Comparison of ENCODE assay signal across 11 cellular contexts in the genomic region with DNA sequence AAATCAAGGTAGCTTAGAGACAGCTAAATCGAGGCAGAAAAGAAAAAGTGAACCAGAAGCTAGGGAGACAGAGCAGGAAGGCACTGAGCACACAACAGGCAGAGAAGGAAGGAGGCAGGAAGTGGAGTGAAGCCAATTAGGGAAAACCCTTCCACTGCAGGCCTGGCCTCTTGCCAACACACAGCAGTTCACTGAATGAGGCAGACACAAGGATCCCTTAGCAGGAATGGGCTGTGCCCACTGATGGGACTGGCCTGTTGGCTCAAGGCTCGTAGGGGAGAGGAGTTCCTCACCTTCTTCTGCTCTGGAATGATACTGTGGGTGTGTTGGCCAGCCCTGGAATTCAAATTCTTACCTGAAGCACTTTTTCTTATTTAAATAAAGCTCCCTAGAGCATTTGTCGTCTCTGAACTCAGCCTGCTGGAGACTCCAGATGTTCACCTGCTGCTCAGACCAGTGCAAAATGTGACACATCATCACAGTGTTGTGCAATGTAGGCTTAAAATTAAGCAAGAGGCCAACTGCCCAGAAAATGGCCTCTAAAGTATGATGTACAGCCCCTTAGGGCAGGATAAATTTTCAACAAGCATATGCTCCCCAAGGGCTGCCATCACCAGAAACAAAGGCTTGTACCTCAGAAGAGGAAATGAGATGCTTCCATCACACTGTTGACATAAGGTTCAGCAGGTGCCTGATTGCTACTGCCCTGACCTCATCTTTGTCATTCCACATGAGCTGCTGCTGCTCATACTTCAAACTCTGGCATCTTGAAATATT.
A peak's percentile ranks its signal among the peaks of the same experiment; 100 is the strongest.
DNase-seq lines count a peak whose midpoint lies in the region; ATAC-seq and TF ChIP-seq lines count a peak whose summit lies in the region.
"Had no signal": no experiment of that assay in that cellular context is flagged by ENCODE, and none has a peak within 500 bp of the region (broad histone marks: within the 10 kb centered on the region; RNA-seq: fewer than 3 reads in every experiment).

No MANE protein-coding gene starts in this region.

- intact Hi-C loops in heart right ventricle (cut with DNase I), result no loop called here
- intact Hi-C loops in left colon (cut with DNase I, micrococcal nuclease), result no loop called here

- H3K4me1 ChIP-seq in HEK293 (ENCODE audit: control insufficient read depth, insufficient read depth, low read length) (peaks cover 8% of the 10 kb centered on the region), heart right ventricle (no peaks in the 10 kb centered on the region), smooth muscle cell (ENCODE audit: low read depth) (no peaks in the 10 kb centered on the region)
- H3K4me1 ChIP-seq: HAP-1 had no signal

- no peaks in the 10 kb centered on the region for H3F3A ChIP-seq in smooth muscle cell (ENCODE audit: low read depth)

- no peak overlapping the region for H2AFZ ChIP-seq in smooth muscle cell (ENCODE audit: low read depth)

- DNase-seq in AG20443 (ENCODE audit: low spot score), result peak; percentile 66
- DNase-seq in SHP77 (lab: John Stamatoyannopoulos, UW), result peak; percentile 77 to 79
- peak; percentile 18 to 21 for DNase-seq in heart right ventricle
- no peak for DNase-seq in left colon
- no peak for DNase-seq in smooth muscle cell (lab: John Stamatoyannopoulos, UW; ENCODE audit: unreplicated experiment)
- DNase-seq: GF-D8 had no signal

- no peaks in the 10 kb centered on the region for H3K36me3 ChIP-seq in HEK293 (ENCODE audit: control insufficient read depth in 2 of 2, insufficient read depth in 1 of 2, low read length in 2 of 2)
- H3K36me3 ChIP-seq in heart right ventricle, result no peaks in the 10 kb centered on the region
- H3K36me3 ChIP-seq in smooth muscle cell (ENCODE audit: low read depth), result no peaks in the 10 kb centered on the region
- H3K36me3 ChIP-seq: HAP-1 had no signal

- H4K20me1 ChIP-seq in smooth muscle cell (ENCODE audit: low read depth), result no peaks in the 10 kb centered on the region

- H3K9me3 ChIP-seq in HEK293 (ENCODE audit: control insufficient read depth, insufficient read depth, low read depth, low read length), result no peaks in the 10 kb centered on the region
- H3K9me3 ChIP-seq in heart right ventricle, result no peaks in the 10 kb centered on the region
- no peaks in the 10 kb centered on the region for H3K9me3 ChIP-seq in smooth muscle cell (replicated peaks; ENCODE audit: low read depth)
- H3K9me3 ChIP-seq: HAP-1 had no signal

- no peak for TF ChIP-seq CTCF in HEK293 (tag by site-specific recombination; IDR thresholded peaks at IDR 0.05)
- TF ChIP-seq CTCF in heart right ventricle (IDR thresholded peaks at IDR 0.05), result no peak
- no peak for TF ChIP-seq CTCF in smooth muscle cell (IDR thresholded peaks at IDR 0.05; ENCODE audit: borderline replicate concordance, insufficient read depth, poor library complexity, severe bottlenecking)

- ATAC-seq in heart right ventricle, result peak in 1 of 8 donors; percentile 58
- ATAC-seq in left colon, result no peak
- ATAC-seq in HG02759 (IDR thresholded peaks at IDR 0.05; ENCODE audit: unreplicated experiment), result no peak
- ATAC-seq in HG02678 (IDR thresholded peaks at IDR 0.05; ENCODE audit: unreplicated experiment), result no peak

- H3K27ac ChIP-seq in HEK293 (ENCODE audit: extremely low read depth, low read depth, low read length), result 0 out of 2 replicates have a peak overlapping the region, but pooled peaks have one; percentile 18
- no peak overlapping the region for H3K27ac ChIP-seq in heart right ventricle
- no peak overlapping the region for H3K27ac ChIP-seq in smooth muscle cell (ENCODE audit: low read depth)
- H3K27ac ChIP-seq: skin epidermis had no signal

- CTCF ChIA-PET in HEK293 (lab: Yijun Ruan, JAX), result interaction anchor here (0.6 to 0.9 kb wide), 3 partner anchors 101 to 1422 kb away, joined by 3 read pairs; no protein-coding TSS in a partner anchor

- WGBS in heart right ventricle, 2 donors, result 34 to 60% methylated on average over 3 of the region's 3 CpGs
- WGBS in smooth muscle cell (ENCODE audit: low lambda C conversion rate), result 59% methylated on average over 3 of the region's 3 CpGs

- H3K4me2 ChIP-seq in smooth muscle cell, result no peak overlapping the region

- H3K9ac ChIP-seq in smooth muscle cell (ENCODE audit: low read depth), result no peak overlapping the region

- POLR2A ChIA-PET in HEK293 (lab: Yijun Ruan, JAX), result no interaction called here

- no peak overlapping the region for H3K4me3 ChIP-seq in HEK293 (ENCODE audit: low read depth, low read length)
- no peak overlapping the region for H3K4me3 ChIP-seq in heart right ventricle
- no peak overlapping the region for H3K4me3 ChIP-seq in smooth muscle cell
- H3K4me3 ChIP-seq: HAP-1, skin epidermis had no signal

- H3K27me3 ChIP-seq in heart right ventricle (no peaks in the 10 kb centered on the region), smooth muscle cell (ENCODE audit: low read depth) (no peaks in the 10 kb centered on the region)

- no peaks in the 10 kb centered on the region for H3K79me2 ChIP-seq in smooth muscle cell (ENCODE audit: low read depth)

TF ChIP-seq in HEK293, 187 proteins besides CTCF, POLR2A, EP300 and RAD21 (continues in another document):
- peak; percentile 73 for TF ChIP-seq ZNF24 (tag by site-specific recombination; IDR thresholded peaks at IDR 0.05)
- peak; percentile 46; the same call in 1 of the 2 replicates for TF ChIP-seq ZNF600 (tag by site-specific recombination; IDR thresholded peaks at IDR 0.05)
- peak; percentile 68 for TF ChIP-seq SCRT1 (tag by site-specific recombination; IDR thresholded peaks at IDR 0.05; ENCODE audit: borderline replicate concordance)
- TF ChIP-seq ZNF366 (tag by site-specific recombination; conservative IDR thresholded peaks at IDR 0.05), result peak; percentile 80
- TF ChIP-seq ZNF629 (tag by site-specific recombination; IDR thresholded peaks at IDR 0.05), result peak; percentile 82
- no peak for TF ChIP-seq ZNF114 (tag by site-specific recombination; IDR thresholded peaks at IDR 0.05)
- no peak for TF ChIP-seq ZNF76 (tag by site-specific recombination; IDR thresholded peaks at IDR 0.05; ENCODE audit: borderline replicate concordance, low read depth)
- TF ChIP-seq ZEB2 (tag by site-specific recombination; IDR thresholded peaks at IDR 0.05), result 0 out of 2 replicates have a peak, but pooled peaks have one; percentile 42
- TF ChIP-seq SCRT2 (tag by site-specific recombination; IDR thresholded peaks at IDR 0.05), result peak; percentile 99
- TF ChIP-seq ZBTB49 (tag by site-specific recombination; IDR thresholded peaks at IDR 0.05; ENCODE audit: low read depth), result no peak
- TF ChIP-seq ZBTB6 (tag by site-specific recombination; IDR thresholded peaks at IDR 0.05), result no peak
- TF ChIP-seq PRDM10 (tag by site-specific recombination; IDR thresholded peaks at IDR 0.05), result peak; percentile 86
- 0 out of 2 replicates have a peak, but pooled peaks have one; percentile 52 for TF ChIP-seq ZNF624 (tag by site-specific recombination; IDR thresholded peaks at IDR 0.05)
- TF ChIP-seq ZNF521 (tag by site-specific recombination; IDR thresholded peaks at IDR 0.05), result no peak

Comparison
In these comparisons a context has a peak if more than half of its experiments do, and no peak if none do; other contexts are left out.
1. DNase-seq: peak in AG20443 (single experiment), SHP77 (2 of 2) and heart right ventricle (2 of 2); none in left colon (0 of 2) and smooth muscle cell (single experiment).